Comparison of ENCODE assay signal across 8 cellular contexts in the genomic region with DNA sequence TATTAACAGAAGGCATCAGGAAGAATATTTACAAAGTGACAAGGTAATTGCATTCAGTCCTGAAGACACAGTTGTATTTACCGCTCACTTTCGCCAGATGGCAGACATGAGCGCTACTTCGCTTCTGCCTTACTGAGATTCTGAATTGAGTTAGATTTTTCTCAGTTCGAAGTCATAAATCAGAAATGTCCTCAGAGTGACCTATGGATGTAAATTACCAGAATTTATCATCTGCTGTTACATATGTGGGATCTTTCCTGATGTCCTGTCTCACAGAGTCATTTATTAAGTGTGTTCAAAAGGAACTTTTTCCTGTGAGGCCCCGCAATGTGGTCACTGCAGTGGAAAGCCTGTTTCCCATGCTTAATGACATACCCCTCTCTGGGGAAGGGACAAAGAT.
DNase-seq lines count a peak whose midpoint lies in the region; ATAC-seq, FAIRE-seq and TF ChIP-seq lines count a peak whose summit lies in the region.

No MANE protein-coding gene starts in this region.

- no peaks in the 10 kb centered on the region for H3K27me3 ChIP-seq in bronchial epithelial cell (ENCODE audit: control insufficient read depth, insufficient read depth, low read length)

- DNase-seq in NCI-H1092 treated with DMSO at 0.1 percent for 48 hours (lab: John Stamatoyannopoulos, UW) (peak; percentile 19), NCI-H1092 (lab: John Stamatoyannopoulos, UW) (no peak), HT-29 (ENCODE audit: low spot score) (peak; percentile 67), T-helper 17 cell (peak in 2 of 3 donors; percentile 8 to 32), bronchial epithelial cell (ENCODE audit: low read depth) (peak; percentile 50), kidney tubule cell (ENCODE audit: low spot score) (peak; percentile 64)
- DNase-seq in stimulated activated CD4-positive, alpha-beta T cell treated with anti-CD3 and anti-CD28 coated beads, TNF-alpha, amount 100 ng/mL, for 24 hours (ENCODE audit: low read depth in 3 of 3), result peak; percentile 21 to 37 (median 22)

- peaks cover 12% of the 10 kb centered on the region for H3K4me1 Mint-ChIP-seq in T-helper 17 cell

- ATAC-seq in GM21526 (IDR thresholded peaks at IDR 0.05; ENCODE audit: low FRiP score, unreplicated experiment) (peak; percentile 89), T-helper 17 cell (peak; percentile 67)

- H3K4me3 ChIP-seq in bronchial epithelial cell (ENCODE audit: low read depth, low read length), result no peak overlapping the region

- no peaks in the 10 kb centered on the region for H3K36me3 ChIP-seq in bronchial epithelial cell (ENCODE audit: control insufficient read depth, insufficient read depth, low read length)

- peak; percentile 82 for FAIRE-seq in bronchial epithelial cell (lab: Jason Lieb, UNC)

- peaks cover 3% of the 10 kb centered on the region for H3K36me3 Mint-ChIP-seq in T-helper 17 cell (ENCODE audit: low read depth)

- peak; percentile 70 for TF ChIP-seq CTCF in bronchial epithelial cell (IDR thresholded peaks at IDR 0.05; ENCODE audit: insufficient read depth, low read length, severe bottlenecking)

- H3K27ac Mint-ChIP-seq in T-helper 17 cell, result no peak overlapping the region

- no peak overlapping the region for H3K4me3 Mint-ChIP-seq in T-helper 17 cell

- H3K27me3 Mint-ChIP-seq in T-helper 17 cell, result no peaks in the 10 kb centered on the region

- no peaks in the 10 kb centered on the region for H3K9me3 ChIP-seq in T-helper 17 cell (ENCODE audit: control insufficient read depth, low read length, poor library complexity, severe bottlenecking)
